Comparison of ENCODE assay signal across 23 cellular contexts in the genomic region with DNA sequence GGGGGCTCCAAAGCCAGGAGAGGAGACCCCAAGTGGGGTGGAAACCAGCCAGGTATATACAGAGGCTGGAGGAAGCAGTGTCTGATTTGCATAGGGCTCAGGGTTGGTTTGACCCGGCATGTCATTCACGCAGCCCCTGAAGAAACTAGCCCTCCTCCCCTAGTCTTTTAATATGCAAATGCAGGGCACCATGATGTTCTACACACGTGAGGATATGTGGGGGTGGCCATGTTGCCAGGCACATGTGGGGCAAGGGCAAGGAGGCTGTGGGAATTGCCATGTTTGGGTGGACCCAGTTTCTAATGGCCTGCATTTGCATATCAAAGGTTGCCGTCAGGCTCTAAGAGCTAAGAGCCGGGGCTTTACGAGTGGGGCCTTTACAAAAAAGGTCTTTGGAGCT.
"Had no signal": no experiment of that assay in that cellular context is flagged by ENCODE, and none has a peak within 500 bp of the region (broad histone marks: within the 10 kb centered on the region; RNA-seq: fewer than 3 reads in every experiment).

No MANE protein-coding gene starts in this region.

- H3K27me3 Mint-ChIP-seq: activated CD4-positive, alpha-beta memory T cell treated with anti-CD3 and anti-CD28 coated beads for 36 hours had no signal

- H3K4me1 Mint-ChIP-seq: activated B cell treated with CpG ODN at 0.5 μM for 24 hours; activated naive CD8-positive, alpha-beta T cell treated with anti-CD3 and anti-CD28 coated beads, Interleukin-2, amount 10 ng/mL, durations not matched to agents 7 days and 5 days; naive thymus-derived CD4-positive, alpha-beta T cell; stimulated activated naive B cell treated with anti-CD40 and anti-IgM and Interleukin-4, amounts not matched to agents 10 μg/mL and 1 μg/mL and 100 μg/mL, for 72 hours had no signal

- H3K27me3 ChIP-seq: sigmoid colon, transverse colon, uterus had no signal

- ATAC-seq: naive thymus-derived CD4-positive, alpha-beta T cell; stimulated activated naive B cell treated with anti-CD40 and anti-IgM and Interleukin-4, amounts not matched to agents 10 μg/mL and 1 μg/mL and 100 μg/mL, for 72 hours had no signal

- H3K27ac ChIP-seq: coronary artery, sigmoid colon, transverse colon, uterus had no signal

- H3K4me2 ChIP-seq: smooth muscle cell had no signal

- H3K4me1 ChIP-seq: sigmoid colon, uterus had no signal

- H3K9me3 ChIP-seq: sigmoid colon, transverse colon, uterus had no signal

- DNase-seq: activated B cell treated with CpG ODN at 0.5 μM for 24 hours; activated CD4-positive, alpha-beta memory T cell treated with anti-CD3 and anti-CD28 coated beads for 36 hours; activated CD4-positive, alpha-beta T cell treated with anti-CD3 and anti-CD28 coated beads for 4 hours; activated naive CD4-positive, alpha-beta T cell treated with Interleukin-2 at 50 U/mL for 16 hours; activated naive CD8-positive, alpha-beta T cell treated with anti-CD3 and anti-CD28 coated beads, Interleukin-2, amount 10 ng/mL, durations not matched to agents 7 days and 5 days; activated T-cell treated with anti-CD3 and anti-CD28 coated beads, Interleukin-2, amount 50 U/mL, for 48 hours; amniotic stem cell; cerebellar nuclear complex; foreskin fibroblast; kidney; naive thymus-derived CD4-positive, alpha-beta T cell; sigmoid colon; stimulated activated CD4-positive, alpha-beta T cell treated with anti-CD3 and anti-CD28 coated beads, Interleukin-15, amount 100 ng/mL, for 24 hours; stimulated activated CD8-positive, alpha-beta memory T cell treated with anti-CD3 and anti-CD28 coated beads, Interleukin-4, amount 100 ng/mL, for 48 hours; stimulated activated naive B cell treated with anti-CD40 and anti-IgM and Interleukin-4, amounts not matched to agents 10 μg/mL and 1 μg/mL and 100 μg/mL, for 72 hours; T1000; transverse colon; uterus had no signal

- H3K36me3 Mint-ChIP-seq: activated CD4-positive, alpha-beta memory T cell treated with anti-CD3 and anti-CD28 coated beads for 36 hours; activated naive CD8-positive, alpha-beta T cell treated with anti-CD3 and anti-CD28 coated beads, Interleukin-2, amount 10 ng/mL, durations not matched to agents 7 days and 5 days; naive thymus-derived CD4-positive, alpha-beta T cell; stimulated activated naive B cell treated with anti-CD40 and anti-IgM and Interleukin-4, amounts not matched to agents 10 μg/mL and 1 μg/mL and 100 μg/mL, for 72 hours had no signal

- H3K9me3 Mint-ChIP-seq: activated B cell treated with CpG ODN at 0.5 μM for 24 hours; activated CD4-positive, alpha-beta memory T cell treated with anti-CD3 and anti-CD28 coated beads for 36 hours; activated naive CD8-positive, alpha-beta T cell treated with anti-CD3 and anti-CD28 coated beads, Interleukin-2, amount 10 ng/mL, durations not matched to agents 7 days and 5 days; naive thymus-derived CD4-positive, alpha-beta T cell; neural crest cell; stimulated activated naive B cell treated with anti-CD40 and anti-IgM and Interleukin-4, amounts not matched to agents 10 μg/mL and 1 μg/mL and 100 μg/mL, for 72 hours; T-helper 1 cell treated with Interleukin-12 subunit alpha and Interleukin-12 subunit beta and Interleukin-4 antibody, amounts not matched to agents 30 μg/mL and 1 μg/mL, for 36 hours had no signal

- H3K36me3 ChIP-seq: sigmoid colon, transverse colon, uterus had no signal

- H3K4me3 Mint-ChIP-seq: activated B cell treated with CpG ODN at 0.5 μM for 24 hours; activated CD4-positive, alpha-beta memory T cell treated with anti-CD3 and anti-CD28 coated beads for 36 hours; activated naive CD8-positive, alpha-beta T cell treated with anti-CD3 and anti-CD28 coated beads, Interleukin-2, amount 10 ng/mL, durations not matched to agents 7 days and 5 days; naive thymus-derived CD4-positive, alpha-beta T cell; neural crest cell; stimulated activated naive B cell treated with anti-CD40 and anti-IgM and Interleukin-4, amounts not matched to agents 10 μg/mL and 1 μg/mL and 100 μg/mL, for 72 hours; T-helper 1 cell treated with Interleukin-12 subunit alpha and Interleukin-12 subunit beta and Interleukin-4 antibody, amounts not matched to agents 30 μg/mL and 1 μg/mL, for 36 hours had no signal

- H3K27ac Mint-ChIP-seq: activated B cell treated with CpG ODN at 0.5 μM for 24 hours; activated CD4-positive, alpha-beta memory T cell treated with anti-CD3 and anti-CD28 coated beads for 36 hours; activated naive CD8-positive, alpha-beta T cell treated with anti-CD3 and anti-CD28 coated beads, Interleukin-2, amount 10 ng/mL, durations not matched to agents 7 days and 5 days; naive thymus-derived CD4-positive, alpha-beta T cell; stimulated activated naive B cell treated with anti-CD40 and anti-IgM and Interleukin-4, amounts not matched to agents 10 μg/mL and 1 μg/mL and 100 μg/mL, for 72 hours; T-helper 1 cell treated with Interleukin-12 subunit alpha and Interleukin-12 subunit beta and Interleukin-4 antibody, amounts not matched to agents 30 μg/mL and 1 μg/mL, for 36 hours had no signal

- H3K4me3 ChIP-seq: coronary artery, lung, sigmoid colon, smooth muscle cell, transverse colon, uterus had no signal
